In genomic region chr19:8390617-8390981, GRCh38 we compare ENCODE assay signal across 1 cellular context.
A peak's percentile ranks its signal among the peaks of the same experiment; 100 is the strongest.
TF ChIP-seq lines count a peak whose summit lies in the region.

No MANE protein-coding gene starts in this region.

TF ChIP-seq in H1, 55 proteins besides CTCF, POLR2A, EP300 and RAD21:
- peak; percentile 41; the same call in 1 of the 2 replicates for TF ChIP-seq CREB1 (IDR thresholded peaks at IDR 0.05)
- no peak; a peak in 1 of 4 replicates for TF ChIP-seq SIN3A (conservative IDR thresholded peaks at IDR 0.05 in 1 of 2, IDR thresholded peaks at IDR 0.05 in 1 of 2; ENCODE audit: low read depth in 1 of 2, low read length in 2 of 2)
- peak; percentile 71; the same call in 1 of the 2 replicates for TF ChIP-seq SP1 (IDR thresholded peaks at IDR 0.05; ENCODE audit: low read depth, low read length)
- TF ChIP-seq TBP (IDR thresholded peaks at IDR 0.05; ENCODE audit: low read depth, low read length), result 0 out of 2 replicates have a peak, but pooled peaks have one; percentile 4
- TF ChIP-seq TAF7 (optimal IDR thresholded peaks at IDR 0.05; ENCODE audit: borderline replicate concordance, low read depth, low read length), result peak; percentile 23
- no peak for TF ChIP-seq ATF2 (IDR thresholded peaks at IDR 0.05; ENCODE audit: low read length)
